ENCODE assay signal across 8 cellular contexts in the genomic region with DNA sequence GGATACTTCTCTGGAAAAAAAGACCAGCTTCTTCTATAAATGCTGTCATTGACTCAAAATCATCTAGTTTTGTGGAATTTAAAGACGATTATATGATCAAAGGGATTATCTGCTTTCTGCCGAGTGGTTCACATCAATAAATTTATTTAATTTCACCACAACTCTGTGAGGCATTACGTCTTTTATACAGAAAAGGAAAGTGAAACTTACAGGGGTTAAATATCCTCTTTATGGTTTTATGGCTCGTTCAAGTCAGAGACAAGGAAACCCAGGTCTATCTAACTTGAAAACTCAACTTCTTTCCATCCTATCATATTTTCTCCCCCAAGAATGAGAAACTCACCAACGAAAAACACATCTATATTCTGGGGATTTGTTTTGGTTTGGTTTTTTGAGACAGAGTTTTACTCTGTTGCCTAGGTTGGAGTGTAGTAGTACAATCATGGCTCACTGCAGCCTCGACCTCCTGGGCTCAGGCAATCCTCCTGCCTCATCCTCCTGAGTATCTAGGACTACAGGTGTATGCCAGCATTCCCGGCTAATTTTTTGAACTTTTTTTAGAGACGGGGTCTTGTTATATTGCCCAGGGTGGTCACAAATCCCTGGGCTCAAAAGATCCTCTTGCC.
DNase-seq lines count a peak whose midpoint lies in the region; ATAC-seq and TF ChIP-seq lines count a peak whose summit lies in the region.

No MANE protein-coding gene starts in this region.

- DNase-seq in AG09309 (ENCODE audit: low read depth) (no peak), natural killer cell (no peak), HEK293T (ENCODE audit: extremely low spot score) (no peak), type B pancreatic cell (ENCODE audit: extremely low spot score, unreplicated experiment) (no peak), mesothelial cell of epicardium (ENCODE audit: low spot score in 2 of 2, unreplicated experiment in 2 of 2) (no peak)

- ATAC-seq in GM19025 (IDR thresholded peaks at IDR 0.05; ENCODE audit: low read depth, unreplicated experiment), result peak; percentile 83
- ATAC-seq in HG03175 (IDR thresholded peaks at IDR 0.05; ENCODE audit: unreplicated experiment), result peak; percentile 91
- peak; percentile 75 to 79 (median 79) for ATAC-seq in natural killer cell

- H3K27ac Mint-ChIP-seq in natural killer cell (peak overlapping the region; percentile 76 to 78), type B pancreatic cell (no peak overlapping the region), mesothelial cell of epicardium (no peak overlapping the region)

- intact Hi-C loops in natural killer cell (cut with micrococcal nuclease), result no loop called here

- H3K9me3 Mint-ChIP-seq in natural killer cell (peaks cover 0 to 2% of the 10 kb centered on the region in 2 donors), type B pancreatic cell (peaks cover 4% of the 10 kb centered on the region), mesothelial cell of epicardium (peaks cover 9% of the 10 kb centered on the region)

- CTCF ChIA-PET in HEK293T (lab: Yijun Ruan, JAX), result no interaction called here

- POLR2A ChIA-PET in HEK293T (lab: Yijun Ruan, JAX), result no interaction called here

- H3K4me1 Mint-ChIP-seq in natural killer cell (peaks cover 17 to 18% of the 10 kb centered on the region in 2 donors), type B pancreatic cell (ENCODE audit: unreplicated experiment) (peaks cover 6% of the 10 kb centered on the region), mesothelial cell of epicardium (peaks cover 3% of the 10 kb centered on the region)

- no peaks in the 10 kb centered on the region for H3K27me3 Mint-ChIP-seq in natural killer cell (ENCODE audit: low read depth in 2 of 2)
- H3K27me3 Mint-ChIP-seq in type B pancreatic cell, result no peaks in the 10 kb centered on the region
- H3K27me3 Mint-ChIP-seq in mesothelial cell of epicardium (ENCODE audit: low read depth), result no peaks in the 10 kb centered on the region

- TF ChIP-seq CTCF in AG09309 (IDR thresholded peaks at IDR 0.05; ENCODE audit: control insufficient read depth, insufficient read depth, low read depth, low read length, missing control alignments) (no peak), VCaP (conservative IDR thresholded peaks at IDR 0.05) (no peak), natural killer cell (IDR thresholded peaks at IDR 0.05) (no peak), type B pancreatic cell (conservative IDR thresholded peaks at IDR 0.05) (no peak), mesothelial cell of epicardium (IDR thresholded peaks at IDR 0.05; ENCODE audit: unreplicated experiment) (no peak)

- peak overlapping the region; percentile 71; the same call in 1 of the 2 replicates for H3K27ac ChIP-seq in VCaP

- H3K4me3 Mint-ChIP-seq in natural killer cell (peak overlapping the region; percentile 93), type B pancreatic cell (no peak overlapping the region), mesothelial cell of epicardium (no peak overlapping the region)

- H3K4me3 ChIP-seq in AG09309 (ENCODE audit: control insufficient read depth, low read depth, low read length), result peak overlapping the region; percentile 12

- peaks cover 1% of the 10 kb centered on the region for H3K36me3 Mint-ChIP-seq in natural killer cell
- H3K36me3 Mint-ChIP-seq in type B pancreatic cell, result no peaks in the 10 kb centered on the region
- H3K36me3 Mint-ChIP-seq in mesothelial cell of epicardium, result no peaks in the 10 kb centered on the region

TF ChIP-seq in HEK293T, 16 proteins besides CTCF, POLR2A, EP300 and RAD21:
- TF ChIP-seq ZNF384 (IDR thresholded peaks at IDR 0.05) (no peak), SP1 (IDR thresholded peaks at IDR 0.05) (no peak), FOXM1 (IDR thresholded peaks at IDR 0.05; ENCODE audit: borderline replicate concordance) (no peak), BHLHE40 (IDR thresholded peaks at IDR 0.05; ENCODE audit: borderline replicate concordance) (no peak), SUZ12 (IDR thresholded peaks at IDR 0.05) (no peak), TARDBP (IDR thresholded peaks at IDR 0.05) (no peak), LEF1 (IDR thresholded peaks at IDR 0.05; ENCODE audit: borderline replicate concordance) (no peak), CTBP1 (IDR thresholded peaks at IDR 0.05; ENCODE audit: borderline replicate concordance) (no peak), L3MBTL2 (conservative IDR thresholded peaks at IDR 0.05) (no peak), ARNT (IDR thresholded peaks at IDR 0.05) (no peak), FOXK2 (IDR thresholded peaks at IDR 0.05) (no peak), FOXA1 (IDR thresholded peaks at IDR 0.05) (no peak), ELF4 (IDR thresholded peaks at IDR 0.05) (no peak), HDGF (IDR thresholded peaks at IDR 0.05; ENCODE audit: borderline replicate concordance) (no peak), NFRKB (IDR thresholded peaks at IDR 0.05) (no peak)
- TF ChIP-seq, protein P1, sequence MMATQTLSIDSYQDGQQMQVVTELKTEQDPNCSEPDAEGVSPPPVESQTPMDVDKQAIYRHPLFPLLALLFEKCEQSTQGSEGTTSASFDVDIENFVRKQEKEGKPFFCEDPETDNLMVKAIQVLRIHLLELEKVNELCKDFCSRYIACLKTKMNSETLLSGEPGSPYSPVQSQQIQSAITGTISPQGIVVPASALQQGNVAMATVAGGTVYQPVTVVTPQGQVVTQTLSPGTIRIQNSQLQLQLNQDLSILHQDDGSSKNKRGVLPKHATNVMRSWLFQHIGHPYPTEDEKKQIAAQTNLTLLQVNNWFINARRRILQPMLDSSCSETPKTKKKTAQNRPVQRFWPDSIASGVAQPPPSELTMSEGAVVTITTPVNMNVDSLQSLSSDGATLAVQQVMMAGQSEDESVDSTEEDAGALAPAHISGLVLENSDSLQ (IDR thresholded peaks at IDR 0.05), result no peak

Comparison
In these comparisons a context has a peak if more than half of its experiments do, and no peak if none do; other contexts are left out.
1. H3K27ac Mint-ChIP-seq: peak in natural killer cell (2 of 2); none in type B pancreatic cell (single experiment) and mesothelial cell of epicardium (single experiment).
2. Peak in every context shown above with its lines, with median percentiles within 50 percentile points of each other: ATAC-seq.